1 cellular context compared by ENCODE assay signal in genomic region chr3:50611464-50612233, GRCh38.
TF ChIP-seq lines count a peak whose summit lies in the region.

Gene CISH, minus strand, starts transcription at chr3:50611774. Its CDS starts 124 bp downstream, at chr3:50611650.

TF ChIP-seq in HepG2, 621 proteins besides CTCF, POLR2A, EP300 and RAD21 (continued from another document and continues in another):
- TF ChIP-seq ZGPAT (CRISPR knock-in tag; IDR thresholded peaks at IDR 0.05) (peak; percentile 94), JUN (CRISPR knock-in tag; IDR thresholded peaks at IDR 0.05) (0 out of 2 replicates have a peak, but pooled peaks have one; percentile 24), ZNF790 (CRISPR knock-in tag; IDR thresholded peaks at IDR 0.05; ENCODE audit: borderline replicate concordance) (no peak; the same call in 1 of the 2 replicates), ZBED4 (CRISPR knock-in tag; IDR thresholded peaks at IDR 0.05; ENCODE audit: borderline replicate concordance) (peak; percentile 76; the same call in 1 of the 2 replicates), REST (IDR thresholded peaks at IDR 0.05; ENCODE audit: borderline replicate concordance in 1 of 2, low read depth in 1 of 2, low read length in 2 of 2) (peak in 1 of 2 experiments; percentile 25; a peak in 1 of 4 replicates), ETV5 (CRISPR knock-in tag; IDR thresholded peaks at IDR 0.05; ENCODE audit: borderline replicate concordance) (peak; percentile 81; the same call in 1 of the 2 replicates), ZNF17 (CRISPR knock-in tag; IDR thresholded peaks at IDR 0.05) (no peak), ZNF570 (CRISPR knock-in tag; IDR thresholded peaks at IDR 0.05; ENCODE audit: borderline replicate concordance) (0 out of 2 replicates have a peak, but pooled peaks have one; percentile 88), YEATS4 (CRISPR knock-in tag; IDR thresholded peaks at IDR 0.05; ENCODE audit: borderline replicate concordance) (no peak), FOXK2 (IDR thresholded peaks at IDR 0.05) (no peak), GATA4 (IDR thresholded peaks at IDR 0.05; ENCODE audit: borderline replicate concordance, low read depth) (0 out of 2 replicates have a peak, but pooled peaks have one; percentile 26), ZXDC (CRISPR knock-in tag; IDR thresholded peaks at IDR 0.05) (no peak), PCBP2 (optimal IDR thresholded peaks at IDR 0.05; ENCODE audit: low read depth, low read length, poor library complexity, severe bottlenecking) (no peak), GMEB2 (CRISPR knock-in tag; IDR thresholded peaks at IDR 0.05; ENCODE audit: low read depth) (no peak), KDM4B (CRISPR knock-in tag; IDR thresholded peaks at IDR 0.05) (no peak), ZNF788 (CRISPR knock-in tag; IDR thresholded peaks at IDR 0.05; ENCODE audit: borderline replicate concordance) (peak; percentile 69; the same call in 1 of the 2 replicates), ZNF547 (CRISPR knock-in tag; IDR thresholded peaks at IDR 0.05) (peak; percentile 98), DPF2 (CRISPR knock-in tag; IDR thresholded peaks at IDR 0.05; ENCODE audit: borderline replicate concordance, low read depth) (no peak), CBFB (CRISPR knock-in tag; IDR thresholded peaks at IDR 0.05) (no peak), NR0B2 (CRISPR knock-in tag; IDR thresholded peaks at IDR 0.05) (peak; percentile 69; the same call in 1 of the 2 replicates), HDAC2 (CRISPR knock-in tag; IDR thresholded peaks at IDR 0.05) (peak; percentile 53; the same call in 1 of the 2 replicates), PPARG (CRISPR knock-in tag; conservative IDR thresholded peaks at IDR 0.05) (peak; percentile 34; the same call in 1 of the 2 replicates), IKZF5 (CRISPR knock-in tag; IDR thresholded peaks at IDR 0.05) (peak; percentile 79), ZBTB38 (CRISPR knock-in tag; IDR thresholded peaks at IDR 0.05) (peak; percentile 84), SMAD1 (CRISPR knock-in tag; IDR thresholded peaks at IDR 0.05; ENCODE audit: borderline replicate concordance, low read depth) (peak; percentile 86; the same call in 1 of the 2 replicates), HHEX (CRISPR knock-in tag; IDR thresholded peaks at IDR 0.05) (no peak), ZFP36 (IDR thresholded peaks at IDR 0.05; ENCODE audit: borderline replicate concordance, low read depth, low read length, partially characterized antibody) (no peak), SOX6 (IDR thresholded peaks at IDR 0.05) (no peak), SOX6 (CRISPR knock-in tag; IDR thresholded peaks at IDR 0.05) (peak; percentile 92), GPN1 (CRISPR knock-in tag; IDR thresholded peaks at IDR 0.05; ENCODE audit: borderline replicate concordance) (no peak), ZNF589 (CRISPR knock-in tag; conservative IDR thresholded peaks at IDR 0.05) (0 out of 2 replicates have a peak, but pooled peaks have one; percentile 71), ZMYM3 (CRISPR knock-in tag; IDR thresholded peaks at IDR 0.05) (peak; percentile 44; the same call in 1 of the 2 replicates), CSRNP2 (CRISPR knock-in tag; conservative IDR thresholded peaks at IDR 0.05; ENCODE audit: low read depth) (peak; percentile 68; the same call in 1 of the 2 replicates), MTA1 (CRISPR knock-in tag; IDR thresholded peaks at IDR 0.05; ENCODE audit: borderline replicate concordance) (peak; percentile 85; the same call in 1 of the 2 replicates), BCL6 (CRISPR knock-in tag; IDR thresholded peaks at IDR 0.05) (peak; percentile 99), ZNF644 (CRISPR knock-in tag; IDR thresholded peaks at IDR 0.05; ENCODE audit: low read depth) (no peak), AGO1 (IDR thresholded peaks at IDR 0.05; ENCODE audit: low read depth, low read length, poor library complexity, severe bottlenecking) (peak; percentile 41), TCF7 (IDR thresholded peaks at IDR 0.05; ENCODE audit: low read depth) (peak; percentile 52), HBP1 (CRISPR knock-in tag; IDR thresholded peaks at IDR 0.05; ENCODE audit: low read depth) (peak; percentile 20; the same call in 1 of the 2 replicates), ZNF282 (IDR thresholded peaks at IDR 0.05; ENCODE audit: partially characterized antibody) (no peak), GLI4 (CRISPR knock-in tag; IDR thresholded peaks at IDR 0.05; ENCODE audit: borderline replicate concordance) (peak; percentile 84; the same call in 1 of the 2 replicates), TFAP4 (IDR thresholded peaks at IDR 0.05; ENCODE audit: borderline replicate concordance, low read depth) (peak; percentile 49; the same call in 1 of the 2 replicates)
